ENCODE assay signal across 8 cellular contexts in the genomic region with DNA sequence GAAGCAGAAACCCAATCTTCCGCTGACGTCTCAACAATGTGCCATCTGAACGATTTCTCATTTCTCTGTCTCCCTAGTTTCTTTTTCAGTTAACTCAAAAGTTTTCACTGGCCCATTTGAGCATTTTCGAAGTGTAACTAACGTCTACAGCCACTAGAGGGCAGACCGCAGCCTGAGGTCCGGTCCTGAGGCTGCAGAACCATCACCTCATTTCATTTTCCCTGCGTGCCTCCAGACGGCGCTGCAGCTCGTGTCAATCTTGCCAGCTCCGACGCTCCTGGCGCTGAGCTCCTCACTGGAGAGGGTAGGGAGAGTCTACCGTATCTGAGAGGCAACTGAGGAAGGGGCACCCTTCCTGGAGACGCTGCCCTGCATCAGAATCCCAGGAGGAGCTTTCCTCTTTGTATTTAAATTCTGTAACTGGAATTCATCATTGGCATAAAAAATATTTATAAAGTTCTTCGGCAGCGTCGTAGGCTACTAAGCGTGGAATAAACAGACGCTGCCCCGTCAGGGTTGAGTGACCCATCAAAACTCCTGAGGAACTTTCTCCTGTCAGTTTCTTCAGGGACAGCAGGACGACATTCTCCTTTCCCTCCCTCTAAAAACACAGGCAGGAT. TPM values are rescaled to one million over a fixed set of nuclear protein-coding genes. Genes with fewer than 3 reads are reported as not detected.
DNase-seq lines count a peak whose midpoint lies in the region; ATAC-seq, FAIRE-seq and TF ChIP-seq lines count a peak whose summit lies in the region.

No MANE protein-coding gene starts in this region.

- no peak overlapping the region for H3K27ac ChIP-seq in right cardiac atrium (ENCODE audit: low read length)

- peak overlapping the region; percentile 30 for H3K4me3 ChIP-seq in right cardiac atrium (ENCODE audit: low read length)

- H3K4me1 ChIP-seq in right cardiac atrium (ENCODE audit: control insufficient read depth, insufficient read depth, low read length) = no peaks in the 10 kb centered on the region

- no peaks in the 10 kb centered on the region for H3K27me3 ChIP-seq in right cardiac atrium (ENCODE audit: control insufficient read depth, insufficient read depth)

- no peak for TF ChIP-seq POLR2A in GM12891 (IDR thresholded peaks at IDR 0.05; ENCODE audit: low read depth, low read length)

- H3K9me3 ChIP-seq in right cardiac atrium (ENCODE audit: control insufficient read depth, low read length) = no peaks in the 10 kb centered on the region

- WGBS in right cardiac atrium = 19% methylated on average over 23 of the region's 23 CpGs

- intact Hi-C loops in right cardiac atrium (cut with DNase I) (loop anchor here in 3 of 4 donors (1.0 to 5.0 kb wide), 4 partner anchors 436 to 516 kb away; partner anchors contain the start of gene MYLIP (in 1 of the 3)), sciatic nerve (cut with DNase I) (loop anchor here (2.0 kb wide), 1 partner anchor 515 kb away; no protein-coding TSS in a partner anchor)

- ATAC-seq in HG02884 (IDR thresholded peaks at IDR 0.05; ENCODE audit: unreplicated experiment) = peak; percentile 89
- ATAC-seq in right cardiac atrium = peak; percentile 98
- ATAC-seq in sciatic nerve = peak; percentile 99
- no peak for ATAC-seq in GM21423 (IDR thresholded peaks at IDR 0.05; ENCODE audit: unreplicated experiment)

- DNase-seq in GM12891 (ENCODE audit: insufficient read length, low spot score) (peak; percentile 68), NCI-H1694 (lab: John Stamatoyannopoulos, UW) (peak; percentile 89), T-helper 1 cell (peak; percentile 46 to 87 (median 69)), amygdala (lab: John Stamatoyannopoulos, UW) (peak in 55 of 56 donors; percentile 6 to 89 (median 68)), right cardiac atrium (peak; percentile 84 to 92 (median 91)), sciatic nerve (ENCODE audit: low spot score) (peak; percentile 91)

- FAIRE-seq in GM12891 (lab: Jason Lieb, UNC) = peak; percentile 97

TF ChIP-seq in GM12891, 5 proteins besides CTCF, POLR2A, EP300 and RAD21:
- TF ChIP-seq PAX5 (IDR thresholded peaks at IDR 0.05; ENCODE audit: insufficient read depth, low read length, severe bottlenecking) (peak; percentile 14), TAF1 (IDR thresholded peaks at IDR 0.05; ENCODE audit: low read depth, low read length) (no peak), POU2F2 (IDR thresholded peaks at IDR 0.05; ENCODE audit: low read depth, low read length) (peak; percentile 65; the same call in 1 of the 2 replicates), SPI1 (IDR thresholded peaks at IDR 0.05; ENCODE audit: low read depth, low read length) (no peak), POLR2AphosphoS5 (IDR thresholded peaks at IDR 0.05; ENCODE audit: low read depth, low read length) (no peak)

RNA-seq across cellular contexts. Expression of gene DTNBP1, which starts 28.5 kb away (rescaled TPM):
- polyA plus RNA-seq in GM12891 (2012; ENCODE audit: low read depth, missing spikeins) = 19.3 TPM
- total RNA-seq in right cardiac atrium (10 to 100 TPM; 18.9 to 34.0 (median 26.7) TPM), sciatic nerve (25.3 TPM)
- 17.2 TPM for polyA plus RNA-seq in right cardiac atrium
